In the genomic region with DNA sequence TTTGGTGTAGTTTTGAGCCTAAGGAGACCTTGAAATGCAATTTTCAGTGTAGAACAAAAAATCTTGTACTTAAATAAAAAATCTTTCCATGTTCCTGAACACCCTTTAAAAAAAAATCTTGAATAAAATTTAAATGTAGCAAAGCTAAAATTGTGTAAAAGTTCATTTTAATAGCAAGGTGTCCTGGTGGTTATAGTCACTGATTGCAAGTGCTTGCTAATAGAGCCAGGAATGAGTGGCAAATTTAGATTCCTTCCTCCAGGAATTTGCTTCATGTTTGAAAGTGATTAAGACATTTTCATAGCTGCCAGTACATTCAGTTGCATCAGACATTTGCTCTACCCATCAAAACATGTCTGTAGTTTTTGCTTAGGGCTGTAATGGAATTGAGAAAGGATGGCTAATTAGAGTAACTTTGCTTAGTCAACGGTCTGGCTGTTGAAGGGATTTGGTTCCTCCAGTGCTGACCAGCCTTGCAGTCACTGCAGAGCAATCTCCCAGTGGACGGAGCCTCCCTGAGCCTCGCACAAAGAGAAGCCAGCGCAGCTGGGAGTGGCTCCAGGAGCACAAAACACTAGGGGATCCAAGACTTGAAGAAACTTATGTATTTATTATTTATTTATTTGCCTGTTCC, we compare ENCODE assay signal across 16 cellular contexts. TPM values are rescaled to one million over a fixed set of nuclear protein-coding genes. Genes with fewer than 3 reads are reported as not detected.
DNase-seq lines count a peak whose midpoint lies in the region; ATAC-seq and TF ChIP-seq lines count a peak whose summit lies in the region.
"Had no signal": no experiment of that assay in that cellular context is flagged by ENCODE, and none has a peak within 500 bp of the region (broad histone marks: within the 10 kb centered on the region; RNA-seq: fewer than 3 reads in every experiment).

No MANE protein-coding gene starts in this region.

- intact Hi-C loops in MCF 10A (cut with micrococcal nuclease) (no loop called here), breast epithelium (cut with DNase I; ENCODE audit: low total_unique reads) (no loop called here)

- CTCF ChIA-PET in MCF 10A (lab: Yijun Ruan, JAX) = interaction anchor here (1.0 kb wide), 1 partner anchor 13 kb away, joined by 3 read pairs; no protein-coding TSS in a partner anchor

- H3K4me1 ChIP-seq in breast epithelium = no peaks in the 10 kb centered on the region

- no peak for TF ChIP-seq POLR2A in breast epithelium (IDR thresholded peaks at IDR 0.05)

- H3K36me3 Mint-ChIP-seq in MCF 10A (ENCODE audit: insufficient read depth, unreplicated experiment) = no peaks in the 10 kb centered on the region
- H3K36me3 Mint-ChIP-seq in mesothelial cell of epicardium = peaks cover under 1% of the 10 kb centered on the region
- no peaks in the 10 kb centered on the region for H3K36me3 Mint-ChIP-seq in activated T-helper 17 cell treated with anti-CD3 and anti-CD28 coated beads, Interleukin-2, amount 50 U/mL, for 72 hours (ENCODE audit: low read depth)

- peak; percentile 13 for TF ChIP-seq CTCF in MCF 10A (IDR thresholded peaks at IDR 0.05; ENCODE audit: unreplicated experiment)
- TF ChIP-seq CTCF in breast epithelium (IDR thresholded peaks at IDR 0.05) = no peak
- no peak for TF ChIP-seq CTCF in mesothelial cell of epicardium (IDR thresholded peaks at IDR 0.05; ENCODE audit: unreplicated experiment)

- H3K4me3 ChIP-seq in breast epithelium = no peak overlapping the region
- H3K4me3 ChIP-seq: dorsolateral prefrontal cortex, lower lobe of right lung had no signal

- DNase-seq in MCF 10A (ENCODE audit: unreplicated experiment) (peak; percentile 71), breast epithelium (ENCODE audit: low spot score in 2 of 2) (no peak), epidermal melanocyte (ENCODE audit: insufficient read length, low spot score) (peak; percentile 36), mesothelial cell of epicardium (ENCODE audit: low spot score in 2 of 2, unreplicated experiment in 2 of 2) (no peak), NCI-H510A (lab: John Stamatoyannopoulos, UW) (no peak)
- DNase-seq in effector CD4-positive, alpha-beta T cell = no peak
- DNase-seq: ACHN; activated T-cell treated with anti-CD3 and anti-CD28 coated beads, Interleukin-2, amount 50 U/mL, for 4 hours; lower lobe of right lung; NCI-H446 treated with DMSO at 0.1 percent for 48 hours; stimulated activated CD4-positive, alpha-beta T cell treated with anti-CD3 and anti-CD28 coated beads, Interleukin-2, amount 100 ng/mL, for 24 hours; T-helper 9 cell had no signal

- H3K4me1 Mint-ChIP-seq in MCF 10A (ENCODE audit: insufficient read depth, unreplicated experiment) (no peaks in the 10 kb centered on the region), mesothelial cell of epicardium (peaks cover 63% of the 10 kb centered on the region)
- H3K4me1 Mint-ChIP-seq in activated T-helper 17 cell treated with anti-CD3 and anti-CD28 coated beads, Interleukin-2, amount 50 U/mL, for 72 hours = no peaks in the 10 kb centered on the region

- no peak overlapping the region for H3K27ac ChIP-seq in breast epithelium
- H3K27ac ChIP-seq: lower lobe of right lung had no signal

- no peak for ATAC-seq in GM19328 (IDR thresholded peaks at IDR 0.05; ENCODE audit: unreplicated experiment)
- no peak for ATAC-seq in activated T-helper 17 cell treated with anti-CD3 and anti-CD28 coated beads, Interleukin-2, amount 50 U/mL, for 72 hours (replicated peaks)
- ATAC-seq: activated T-cell treated with anti-CD3 and anti-CD28 coated beads, Interleukin-2, amount 50 U/mL, for 4 hours; lower lobe of right lung had no signal

- BruUV-seq in MCF 10A (replicated peaks; lab: Mats Ljungman, UMichigan) = no TSS peak

- H3K9me3 Mint-ChIP-seq in MCF 10A (ENCODE audit: unreplicated experiment) (no peaks in the 10 kb centered on the region), mesothelial cell of epicardium (no peaks in the 10 kb centered on the region)
- H3K9me3 Mint-ChIP-seq in activated T-helper 17 cell treated with anti-CD3 and anti-CD28 coated beads, Interleukin-2, amount 50 U/mL, for 72 hours = no peaks in the 10 kb centered on the region
- H3K9me3 Mint-ChIP-seq: activated T-cell treated with anti-CD3 and anti-CD28 coated beads, Interleukin-2, amount 50 U/mL, for 4 hours; type B pancreatic cell had no signal

- POLR2A ChIA-PET in MCF 10A (lab: Yijun Ruan, JAX) = interaction anchor here (0.7 to 0.8 kb wide), 4 partner anchors 8 to 209 kb away, joined by 3 to 4 read pairs (median 3); no protein-coding TSS in a partner anchor

- H3K27me3 ChIP-seq in breast epithelium = no peaks in the 10 kb centered on the region
- H3K27me3 ChIP-seq: dorsolateral prefrontal cortex had no signal

- H3K36me3 ChIP-seq in breast epithelium = no peaks in the 10 kb centered on the region
- H3K36me3 ChIP-seq: lower lobe of right lung had no signal

- no peaks in the 10 kb centered on the region for H3K9me3 ChIP-seq in breast epithelium
- H3K9me3 ChIP-seq: lower lobe of right lung had no signal

- H3K27me3 Mint-ChIP-seq in MCF 10A (ENCODE audit: insufficient read depth, unreplicated experiment) = no peaks in the 10 kb centered on the region
- no peaks in the 10 kb centered on the region for H3K27me3 Mint-ChIP-seq in mesothelial cell of epicardium (ENCODE audit: low read depth)
- peaks cover 16% of the 10 kb centered on the region for H3K27me3 Mint-ChIP-seq in activated T-helper 17 cell treated with anti-CD3 and anti-CD28 coated beads, Interleukin-2, amount 50 U/mL, for 72 hours
- H3K27me3 Mint-ChIP-seq: type B pancreatic cell had no signal

- H3K4me3 Mint-ChIP-seq in MCF 10A (ENCODE audit: unreplicated experiment) = no peak overlapping the region
- no peak overlapping the region for H3K4me3 Mint-ChIP-seq in mesothelial cell of epicardium
- H3K4me3 Mint-ChIP-seq in activated T-helper 17 cell treated with anti-CD3 and anti-CD28 coated beads, Interleukin-2, amount 50 U/mL, for 72 hours = no peak overlapping the region
- H3K4me3 Mint-ChIP-seq: activated T-cell treated with anti-CD3 and anti-CD28 coated beads, Interleukin-2, amount 50 U/mL, for 4 hours; type B pancreatic cell had no signal

- H3K27ac Mint-ChIP-seq in MCF 10A (ENCODE audit: low read depth, unreplicated experiment) = no peak overlapping the region
- H3K27ac Mint-ChIP-seq in mesothelial cell of epicardium = peak overlapping the region; percentile 90
- no peak overlapping the region for H3K27ac Mint-ChIP-seq in activated T-helper 17 cell treated with anti-CD3 and anti-CD28 coated beads, Interleukin-2, amount 50 U/mL, for 72 hours
- H3K27ac Mint-ChIP-seq: type B pancreatic cell had no signal

RNA-seq across cellular contexts. Expression of a gene that starts 36.5 kb away (rescaled TPM):
- total RNA-seq in MCF 10A (2022) = 0.34 and 0.63 TPM in 2 replicates
- 100 to 1,000 TPM in 2 of 3 donors, 10 to 100 TPM in 1; 40.7 to 368 (median 127) TPM for total RNA-seq in breast epithelium
- 736 to 747 TPM (median 737 TPM) in 3 replicates for total RNA-seq in mesothelial cell of epicardium
- total RNA-seq in activated T-helper 17 cell treated with anti-CD3 and anti-CD28 coated beads, Interleukin-2, amount 50 U/mL, for 72 hours = under 1 TPM; 0.35 to 0.79 TPM

Comparison
In these comparisons a context has a peak if more than half of its experiments do, and no peak if none do; other contexts are left out.
1. DNase-seq: peak in MCF 10A (single experiment) and epidermal melanocyte (single experiment); none in breast epithelium (0 of 2), mesothelial cell of epicardium (0 of 2), NCI-H510A (single experiment) and effector CD4-positive, alpha-beta T cell (single experiment).
2. RNA of a gene that starts 36.5 kb away (total RNA-seq): 736 to 747 TPM in mesothelial cell of epicardium and 40.7 to 368 TPM in breast epithelium; 0.35 to 0.79 TPM in activated T-helper 17 cell treated with anti-CD3 and anti-CD28 coated beads, Interleukin-2, amount 50 U/mL, for 72 hours and 0.34 to 0.63 TPM in MCF 10A; every median in the first group is over 10 times any median in the second.